Comparison of ENCODE assay signal across 10 cellular contexts in the genomic region with DNA sequence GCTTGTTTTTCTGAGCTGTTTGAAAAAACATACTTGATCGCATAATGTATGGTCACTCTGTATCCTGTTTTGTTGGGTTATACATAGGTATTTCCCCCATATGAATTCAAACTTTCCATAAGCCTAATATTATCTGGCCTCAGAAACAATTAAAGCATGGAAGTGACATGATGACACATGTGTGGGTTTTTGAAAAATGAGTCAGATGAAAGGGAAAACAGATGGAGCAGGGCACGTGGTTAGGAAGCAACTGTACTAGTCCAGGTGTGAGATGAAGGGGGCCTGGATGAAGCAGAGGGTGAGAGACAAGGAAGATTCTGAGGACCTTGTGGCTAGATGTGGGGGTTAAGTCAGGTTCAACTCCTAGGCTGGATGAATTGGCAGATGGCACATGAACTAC.
DNase-seq lines count a peak whose midpoint lies in the region; ATAC-seq and TF ChIP-seq lines count a peak whose summit lies in the region.
"Had no signal": no experiment of that assay in that cellular context is flagged by ENCODE, and none has a peak within 500 bp of the region (broad histone marks: within the 10 kb centered on the region; RNA-seq: fewer than 3 reads in every experiment).

No MANE protein-coding gene starts in this region.

- no peak overlapping the region for H3K27ac ChIP-seq in foreskin keratinocyte

- no peak overlapping the region for H3K4me3 ChIP-seq in AG10803 (ENCODE audit: low read length)

- TF ChIP-seq CTCF in AG10803 (conservative IDR thresholded peaks at IDR 0.05; ENCODE audit: low read length) (no peak), foreskin keratinocyte (conservative IDR thresholded peaks at IDR 0.05) (no peak)

- peaks cover 12% of the 10 kb centered on the region for H3K4me1 ChIP-seq in foreskin keratinocyte

- no peaks in the 10 kb centered on the region for H3K27me3 ChIP-seq in foreskin keratinocyte

- ATAC-seq in foreskin keratinocyte (peak; percentile 98), HG03432 (IDR thresholded peaks at IDR 0.05; ENCODE audit: unreplicated experiment) (no peak), GM21529 (IDR thresholded peaks at IDR 0.05; ENCODE audit: unreplicated experiment) (no peak), HG03175 (IDR thresholded peaks at IDR 0.05; ENCODE audit: unreplicated experiment) (no peak)

- DNase-seq in AG10803 (ENCODE audit: low read depth): peak; percentile 30
- peak; percentile 54 for DNase-seq in HS-27A (ENCODE audit: low read depth)
- peak; percentile 20 for DNase-seq in UCSD-AML1 (lab: John Stamatoyannopoulos, UW; ENCODE audit: unreplicated experiment)
- DNase-seq in foreskin keratinocyte: peak; percentile 66 to 82
- DNase-seq in erythroblast (lab: John Stamatoyannopoulos, UW): no peak
- DNase-seq: effector CD8-positive, alpha-beta T cell; stimulated activated naive CD4-positive, alpha-beta T cell treated with Interleukin-2 at 50 U/mL for 16 hours had no signal

- TF ChIP-seq POLR2A in erythroblast (IDR thresholded peaks at IDR 0.05; ENCODE audit: low read length): no peak

Comparison
In these comparisons a context has a peak if more than half of its experiments do, and no peak if none do; other contexts are left out.
1. DNase-seq: peak in AG10803 (single experiment), HS-27A (single experiment), UCSD-AML1 (single experiment) and foreskin keratinocyte (2 of 2); none in erythroblast (0 of 2).